In genomic region chr2:207960090-207960489, GRCh38 we compare ENCODE assay signal across 16 cellular contexts.
DNase-seq lines count a peak whose midpoint lies in the region; ATAC-seq, FAIRE-seq and TF ChIP-seq lines count a peak whose summit lies in the region.
"Had no signal": no experiment of that assay in that cellular context is flagged by ENCODE, and none has a peak within 500 bp of the region (broad histone marks: within the 10 kb centered on the region; RNA-seq: fewer than 3 reads in every experiment).

No MANE protein-coding gene starts in this region.

- H3K9ac ChIP-seq in kidney (ENCODE audit: low read length in 2 of 2), result no peak overlapping the region

- no peaks in the 10 kb centered on the region for H3K36me3 ChIP-seq in kidney (ENCODE audit: control insufficient read depth in 1 of 2, insufficient read depth in 2 of 2, low read length in 2 of 2)

- intact Hi-C loops in kidney (cut with DNase I), result no loop called here

- DNase-seq in GF-D8 (lab: John Stamatoyannopoulos, UW) (peak; percentile 53), T-helper 17 cell (no peak), dermis blood vessel endothelial cell (peak; percentile 29), pulmonary artery endothelial cell (ENCODE audit: low read depth, low spot score) (peak; percentile 4), Kasumi-1 (lab: John Stamatoyannopoulos, UW) (no peak), kidney (no peak)
- DNase-seq: DMS79 treated with DMSO at 0.1 percent for 48 hours, HCEC 1CT, NCI-H2081 treated with DMSO at 0.1 percent for 48 hours, NCI-H524, Peyer's patch had no signal

- no peak overlapping the region for H3K4me3 ChIP-seq in kidney (ENCODE audit: low read length in 2 of 2)
- H3K4me3 ChIP-seq: GM12878, Peyer's patch had no signal

- peaks cover 3% of the 10 kb centered on the region for H3K36me3 Mint-ChIP-seq in T-helper 17 cell (ENCODE audit: low read depth)

- no peak for FAIRE-seq in kidney (lab: Jason Lieb, UNC)
- FAIRE-seq: GM12878, HTR-8/SVneo had no signal

- peak overlapping the region; percentile 39 for H3K27ac Mint-ChIP-seq in T-helper 17 cell

- no peak overlapping the region for H3K27ac ChIP-seq in kidney (ENCODE audit: low read depth in 2 of 2, low read length in 2 of 2)
- H3K27ac ChIP-seq: HL-60, Peyer's patch had no signal

- H3K27me3 Mint-ChIP-seq in T-helper 17 cell, result no peaks in the 10 kb centered on the region

- peaks cover 8% of the 10 kb centered on the region for H3K4me1 Mint-ChIP-seq in T-helper 17 cell

- H3K9me3 ChIP-seq in T-helper 17 cell (ENCODE audit: control insufficient read depth, low read length, poor library complexity, severe bottlenecking) (no peaks in the 10 kb centered on the region), kidney (ENCODE audit: control insufficient read depth in 1 of 2, low read length in 2 of 2) (no peaks in the 10 kb centered on the region)
- H3K9me3 ChIP-seq: Peyer's patch had no signal

- no peak for TF ChIP-seq CTCF in kidney (IDR thresholded peaks at IDR 0.05; ENCODE audit: borderline replicate concordance, extremely low read depth, insufficient read depth)

- no peak overlapping the region for H3K4me3 Mint-ChIP-seq in T-helper 17 cell

- no peaks in the 10 kb centered on the region for H3K4me1 ChIP-seq in kidney (ENCODE audit: control insufficient read depth in 1 of 2, insufficient read depth in 1 of 2, low read depth in 1 of 2, low read length in 2 of 2)
- H3K4me1 ChIP-seq: Peyer's patch had no signal

- ATAC-seq in T-helper 17 cell, result no peak
- no peak for ATAC-seq in GM19467 (IDR thresholded peaks at IDR 0.05; ENCODE audit: unreplicated experiment)
- ATAC-seq: GM12878, Right ventricle myocardium inferior had no signal

Comparison
In these comparisons a context has a peak if more than half of its experiments do, and no peak if none do; other contexts are left out.
1. DNase-seq: peak in GF-D8 (single experiment), dermis blood vessel endothelial cell (single experiment) and pulmonary artery endothelial cell (single experiment); none in T-helper 17 cell (0 of 3), Kasumi-1 (0 of 2) and kidney (single experiment).